8 cellular contexts compared by ENCODE assay signal in genomic region chr4:154807042-154807630, GRCh38. TPM values are rescaled to one million over a fixed set of nuclear protein-coding genes. Genes with fewer than 3 reads are reported as not detected.
DNase-seq lines count a peak whose midpoint lies in the region; ATAC-seq, FAIRE-seq and TF ChIP-seq lines count a peak whose summit lies in the region.

No MANE protein-coding gene starts in this region.

- ATAC-seq in HG03060 (IDR thresholded peaks at IDR 0.05; ENCODE audit: low read depth, unreplicated experiment), result peak; percentile 85

- no peaks in the 10 kb centered on the region for H3K27me3 ChIP-seq in esophagus squamous epithelium

- intact Hi-C loops in esophagus squamous epithelium (cut with DNase I), result no loop called here

- peak; percentile 72 for FAIRE-seq in GM18507 (lab: Jason Lieb, UNC)

- WGBS in esophagus squamous epithelium, 2 donors, result 8 to 18% methylated on average over 3 of the region's 3 CpGs

- TF ChIP-seq CTCF in AG09309 (IDR thresholded peaks at IDR 0.05; ENCODE audit: control insufficient read depth, insufficient read depth, low read depth, low read length, missing control alignments) (peak; percentile 50), esophagus squamous epithelium (IDR thresholded peaks at IDR 0.05) (peak in 4 of 6 experiments; percentile 48 to 73 (median 58))

- peak; percentile 14 for DNase-seq in AG09309 (ENCODE audit: low read depth)
- no peak for DNase-seq in GM18507 (ENCODE audit: extremely low spot score, insufficient read length, low read depth)
- DNase-seq in OCI-M1 (lab: John Stamatoyannopoulos, UW), result peak; percentile 85
- DNase-seq in esophagus squamous epithelium (lab: John Stamatoyannopoulos, UW), result no peak
- peak; percentile 12 for DNase-seq in smooth muscle cell of the brain vasculature (ENCODE audit: low read depth, low spot score)
- no peak for DNase-seq in stimulated activated CD4-positive, alpha-beta T cell treated with anti-CD3 and anti-CD28 coated beads, Interleukin-4, amount 100 ng/mL, for 4 hours
- DNase-seq in caudate nucleus (lab: John Stamatoyannopoulos, UW), result no peak

- H3K4me3 ChIP-seq in AG09309 (ENCODE audit: control insufficient read depth, low read depth, low read length) (no peak overlapping the region), esophagus squamous epithelium (no peak overlapping the region)

- no peaks in the 10 kb centered on the region for H3K36me3 ChIP-seq in esophagus squamous epithelium

- no peak for TF ChIP-seq POLR2A in esophagus squamous epithelium (IDR thresholded peaks at IDR 0.05)

- no peaks in the 10 kb centered on the region for H3K9me3 ChIP-seq in esophagus squamous epithelium

- no peaks in the 10 kb centered on the region for H3K4me1 ChIP-seq in esophagus squamous epithelium

- H3K27ac ChIP-seq in esophagus squamous epithelium, result no peak overlapping the region
- no peak overlapping the region for H3K27ac ChIP-seq in caudate nucleus (ENCODE audit: low read depth, low read length)

RNA-seq across cellular contexts. Expression of gene RBM46, which starts 26.1 kb away (rescaled TPM):
- total RNA-seq in esophagus squamous epithelium, result not detected

Comparison
In these comparisons a context has a peak if more than half of its experiments do, and no peak if none do; other contexts are left out.
1. DNase-seq: peak in AG09309 (single experiment), OCI-M1 (single experiment) and smooth muscle cell of the brain vasculature (single experiment); none in GM18507 (single experiment), esophagus squamous epithelium (single experiment), stimulated activated CD4-positive, alpha-beta T cell treated with anti-CD3 and anti-CD28 coated beads, Interleukin-4, amount 100 ng/mL, for 4 hours (0 of 2) and caudate nucleus (0 of 61).